9 cellular contexts compared by ENCODE assay signal in the genomic region with DNA sequence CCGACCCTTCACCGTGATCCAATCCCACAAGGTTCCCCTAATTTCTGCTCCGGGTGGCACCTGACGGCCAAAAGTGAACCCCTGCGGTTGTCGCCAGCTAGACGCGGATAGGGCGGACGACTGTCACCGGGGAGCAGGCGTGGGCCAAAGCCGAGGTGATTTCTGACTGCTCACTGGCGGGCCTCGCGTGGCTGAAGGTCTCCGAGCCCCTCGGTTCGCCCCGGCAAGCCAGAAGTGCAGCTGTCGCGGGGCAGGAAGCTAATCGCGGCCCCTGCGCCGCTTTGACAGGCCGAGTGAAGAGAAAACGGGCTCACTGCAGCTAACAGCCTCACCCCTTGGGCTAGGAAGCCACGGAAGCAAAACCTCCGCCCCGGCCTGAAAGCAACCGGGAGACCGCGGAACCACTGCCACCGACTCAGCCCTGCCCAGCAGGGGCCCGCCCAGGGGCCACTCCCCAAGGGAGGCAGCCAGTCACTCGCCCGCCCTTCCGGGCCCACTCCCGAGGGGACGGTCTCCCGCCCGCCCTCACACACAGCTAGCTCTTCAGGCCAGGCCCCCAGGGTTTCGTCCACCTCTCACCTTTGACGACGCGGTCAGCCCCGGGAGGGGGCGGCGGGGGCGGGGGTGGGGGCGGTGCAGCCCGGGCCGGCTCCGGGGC. TPM values are rescaled to one million over a fixed set of nuclear protein-coding genes. Genes with fewer than 3 reads are reported as not detected.
A peak's percentile ranks its signal among the peaks of the same experiment; 100 is the strongest.
DNase-seq lines count a peak whose midpoint lies in the region; ATAC-seq, FAIRE-seq and TF ChIP-seq lines count a peak whose summit lies in the region.
"Had no signal": no experiment of that assay in that cellular context is flagged by ENCODE, and none has a peak within 500 bp of the region (broad histone marks: within the 10 kb centered on the region; RNA-seq: fewer than 3 reads in every experiment).

No MANE protein-coding gene starts in this region.

- peak overlapping the region; percentile 85 for H3K4me3 ChIP-seq in AG09309 (ENCODE audit: control insufficient read depth, low read depth, low read length)
- H3K4me3 ChIP-seq in colonic mucosa, result peak overlapping the region; percentile 69
- H3K4me3 ChIP-seq in HepG2 (replicated peaks in 1 of 3; ENCODE audit: insufficient read depth in 1 of 3, low read depth in 2 of 3, low read length in 3 of 3), result peak overlapping the region; percentile 77 to 99 (median 94)

- BruUV-seq in HepG2 (replicated peaks; lab: Mats Ljungman, UMichigan), result no TSS peak

- H3K27me3 ChIP-seq in colonic mucosa (no peaks in the 10 kb centered on the region), HepG2 (ENCODE audit: control insufficient read depth in 1 of 2, insufficient read depth in 2 of 2, low read length in 2 of 2) (no peaks in the 10 kb centered on the region; a peak in 1 of 5 replicates)

- in situ Hi-C loops in HepG2 (cut with HindIII; ENCODE audit: extremely low pct_ligation_motif_present, low pct_unique_long_range_greater_than_20kb), result loop anchor here (10.0 kb wide), 1 partner anchor 241 kb away; a partner anchor contains a TSS

- POLR2A ChIA-PET in HepG2 (lab: Yijun Ruan, JAX), result interaction anchor here (0.7 to 2.2 kb wide), 12 partner anchors 9 to 345 kb away, joined by 3 to 13 read pairs (median 5); a partner anchor contains a TSS

- H3K36me3 ChIP-seq in colonic mucosa (no peaks in the 10 kb centered on the region), HepG2 (replicated peaks in 1 of 2; ENCODE audit: control insufficient read depth in 1 of 2, insufficient read depth in 2 of 2, low read length in 2 of 2) (peaks cover 8 to 14% of the 10 kb centered on the region in 2 experiments)

- ATAC-seq in GM18873 (IDR thresholded peaks at IDR 0.05; ENCODE audit: low FRiP score, unreplicated experiment) (peak; percentile 87), HG03108 (IDR thresholded peaks at IDR 0.05; ENCODE audit: unreplicated experiment) (peak; percentile 88), HepG2 (peak; percentile 98)

- peak; percentile 51 for TF ChIP-seq RAD21 in HepG2 (CRISPR knock-in tag; IDR thresholded peaks at IDR 0.05)

- TF ChIP-seq CTCF in AG09309 (IDR thresholded peaks at IDR 0.05; ENCODE audit: control insufficient read depth, insufficient read depth, low read depth, low read length, missing control alignments) (no peak), colonic mucosa (IDR thresholded peaks at IDR 0.05) (no peak), HepG2 (CRISPR knock-in tag; IDR thresholded peaks at IDR 0.05) (no peak)

- H3K9me3 ChIP-seq in colonic mucosa, result no peaks in the 10 kb centered on the region
- no peaks in the 10 kb centered on the region for H3K9me3 ChIP-seq in HepG2 (ENCODE audit: low read length)

- CTCF ChIA-PET in HepG2 (lab: Yijun Ruan, JAX; ENCODE audit: low intra/inter-chr PET ratio, low total read pairs), result interaction anchor here (1.4 kb wide), 1 partner anchor 149 kb away, joined by 3 read pairs; no protein-coding TSS in a partner anchor

- peak overlapping the region; percentile 99 for H3K27ac ChIP-seq in colonic mucosa
- H3K27ac ChIP-seq in HepG2 (ENCODE audit: extremely low read length, insufficient read depth, low read length), result peak overlapping the region; percentile 97

- TF ChIP-seq EP300 in HepG2 (IDR thresholded peaks at IDR 0.05; ENCODE audit: low read depth in 2 of 2, low read length in 2 of 2) (no peak), HepG2 (CRISPR knock-in tag; IDR thresholded peaks at IDR 0.05; ENCODE audit: borderline replicate concordance) (no peak)

- WGBS in HepG2 (ENCODE audit: low lambda C conversion rate), result 0% methylated on average over 23 of the region's 55 CpGs

- peaks cover 41% of the 10 kb centered on the region for H3K79me2 ChIP-seq in HepG2 (ENCODE audit: insufficient read depth, low read length)

- peak overlapping the region; percentile 88 for H3K4me2 ChIP-seq in HepG2 (ENCODE audit: low read depth, low read length)

- DNase-seq in AG09309 (ENCODE audit: low read depth), result peak; percentile 60
- DNase-seq in NCI-H510A treated with DMSO at 0.1 percent for 48 hours (lab: John Stamatoyannopoulos, UW), result peak; percentile 94
- DNase-seq in activated CD4-positive, alpha-beta T cell treated with anti-CD3 and anti-CD28 coated beads for 48 hours, result peak; percentile 90
- DNase-seq in colonic mucosa, result peak; percentile 94
- DNase-seq in HepG2 (ENCODE audit: low spot score), result peak; percentile 81
- DNase-seq in stimulated activated CD4-positive, alpha-beta T cell treated with anti-CD3 and anti-CD28 coated beads, Interleukin-4, amount 100 ng/mL, for 1 hour, result peak; percentile 82

- no peak overlapping the region for H2AFZ ChIP-seq in HepG2 (ENCODE audit: low read length)

- FAIRE-seq in HepG2 (lab: Jason Lieb, UNC), result no peak
- FAIRE-seq: colon had no signal

- H4K20me1 ChIP-seq in HepG2 (ENCODE audit: insufficient read depth, low read length), result no peaks in the 10 kb centered on the region

- H3K9ac ChIP-seq in colonic mucosa (ENCODE audit: low read depth in 2 of 2, low read length in 2 of 2) (peak overlapping the region; percentile 97 to 98), HepG2 (ENCODE audit: insufficient read depth, low read depth, low read length) (peak overlapping the region; percentile 96)

- peak; percentile 79 for TF ChIP-seq POLR2A in HepG2 (IDR thresholded peaks at IDR 0.05; ENCODE audit: insufficient read depth in 1 of 2, low read depth in 2 of 2, low read length in 2 of 2)

- intact Hi-C loops in colonic mucosa (cut with DNase I) (loop anchor here (10.0 kb wide), 1 partner anchor 241 kb away; a partner anchor contains a TSS), HepG2 (cut with micrococcal nuclease; ENCODE audit: unreplicated experiment) (no loop called here)

- H3K4me1 ChIP-seq in colonic mucosa (peaks cover 7% of the 10 kb centered on the region), HepG2 (ENCODE audit: insufficient read depth, low read length) (peaks cover 37% of the 10 kb centered on the region)

TF ChIP-seq in HepG2, 621 proteins besides CTCF, POLR2A, EP300 and RAD21 (continues in another document):
- TF ChIP-seq, protein P1, sequence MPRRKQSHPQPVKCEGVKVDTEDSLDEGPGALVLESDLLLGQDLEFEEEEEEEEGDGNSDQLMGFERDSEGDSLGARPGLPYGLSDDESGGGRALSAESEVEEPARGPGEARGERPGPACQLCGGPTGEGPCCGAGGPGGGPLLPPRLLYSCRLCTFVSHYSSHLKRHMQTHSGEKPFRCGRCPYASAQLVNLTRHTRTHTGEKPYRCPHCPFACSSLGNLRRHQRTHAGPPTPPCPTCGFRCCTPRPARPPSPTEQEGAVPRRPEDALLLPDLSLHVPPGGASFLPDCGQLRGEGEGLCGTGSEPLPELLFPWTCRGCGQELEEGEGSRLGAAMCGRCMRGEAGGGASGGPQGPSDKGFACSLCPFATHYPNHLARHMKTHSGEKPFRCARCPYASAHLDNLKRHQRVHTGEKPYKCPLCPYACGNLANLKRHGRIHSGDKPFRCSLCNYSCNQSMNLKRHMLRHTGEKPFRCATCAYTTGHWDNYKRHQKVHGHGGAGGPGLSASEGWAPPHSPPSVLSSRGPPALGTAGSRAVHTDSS (CRISPR knock-in tag; conservative IDR thresholded peaks at IDR 0.05), result no peak
- TF ChIP-seq HNRNPK (IDR thresholded peaks at IDR 0.05; ENCODE audit: low read depth, low read length, poor library complexity, severe bottlenecking), result no peak

RNA-seq across cellular contexts. Expression of a gene that starts 0.5 kb away (rescaled TPM):
- total RNA-seq in colonic mucosa (10 to 100 TPM; 26.5 to 34.2 TPM), HepG2 (2016; rRNA removed; fragmentation: Illumina TruSeq; extraction: Trizol) (8.7 and 18.5 TPM in 2 replicates)
- 2.8 and 4.2 TPM in 2 replicates for total RNA-seq in HepG2 (2016; cell fraction: cytosol; rRNA removed; fragmentation: Illumina TruSeq; extraction: Trizol; ENCODE audit: low read depth)
- 9.5 and 16.0 TPM in 2 replicates for total RNA-seq in HepG2 (2016; cell fraction: insoluble cytoplasmic fraction; rRNA removed; fragmentation: Illumina TruSeq; extraction: Trizol)
- total RNA-seq in HepG2 (2016; cell fraction: membrane; rRNA removed; fragmentation: Illumina TruSeq; extraction: Trizol), result 10.4 and 12.8 TPM in 2 replicates
- 18.8 and 19.6 TPM in 2 replicates for total RNA-seq in HepG2 (2016; cell fraction: nucleus; rRNA removed; fragmentation: Illumina TruSeq; extraction: Trizol)
- polyA plus RNA-seq in HepG2 (2011; rRNA removed), result 9.5 and 11.4 TPM in 2 replicates
- 7.6 and 9.8 TPM in 2 replicates for polyA plus RNA-seq in HepG2 (2011; cell fraction: cytosol; rRNA removed)
- 9.0 and 13.7 TPM in 2 replicates for polyA plus RNA-seq in HepG2 (2011; cell fraction: nucleus; rRNA removed)
- 19.1 and 23.5 TPM in 2 replicates for polyA plus RNA-seq in HepG2 (2012)
- 5.6 and 6.9 TPM in 2 replicates for polyA plus RNA-seq in HepG2 (2016; cell fraction: cytosol; fragmentation: Illumina TruSeq; extraction: Trizol; ENCODE audit: low read depth)
- 28.6 and 29.5 TPM in 2 replicates for polyA plus RNA-seq in HepG2 (2016; cell fraction: insoluble cytoplasmic fraction; fragmentation: Illumina TruSeq; extraction: Trizol; ENCODE audit: low read depth)
- polyA plus RNA-seq in HepG2 (2016; cell fraction: membrane; fragmentation: Illumina TruSeq; extraction: Trizol; ENCODE audit: low read depth), result 15.8 and 17.1 TPM in 2 replicates
- 34.8 TPM in 2 replicates for polyA plus RNA-seq in HepG2 (2016; cell fraction: nucleus; fragmentation: Illumina TruSeq; extraction: Trizol; ENCODE audit: insufficient read depth, low read depth)
- 2.9 and 10.3 TPM in 2 replicates for polyA minus RNA-seq in HepG2 (2011; rRNA and poly(A)+ RNA removed; ENCODE audit: low replicate concordance)
- polyA minus RNA-seq in HepG2 (2011; cell fraction: cytosol; rRNA and poly(A)+ RNA removed), result 12.7 and 13.0 TPM in 2 replicates
- 28.2 and 31.2 TPM in 2 replicates for polyA minus RNA-seq in HepG2 (2011; cell fraction: nucleus; rRNA and poly(A)+ RNA removed)

Comparison
In these comparisons a context has a peak if more than half of its experiments do, and no peak if none do; other contexts are left out.
1. Peak in every context shown above with its lines: DNase-seq, ATAC-seq, H3K4me3 ChIP-seq and H3K27ac ChIP-seq.